Comparison of ENCODE assay signal across 28 cellular contexts in the genomic region with DNA sequence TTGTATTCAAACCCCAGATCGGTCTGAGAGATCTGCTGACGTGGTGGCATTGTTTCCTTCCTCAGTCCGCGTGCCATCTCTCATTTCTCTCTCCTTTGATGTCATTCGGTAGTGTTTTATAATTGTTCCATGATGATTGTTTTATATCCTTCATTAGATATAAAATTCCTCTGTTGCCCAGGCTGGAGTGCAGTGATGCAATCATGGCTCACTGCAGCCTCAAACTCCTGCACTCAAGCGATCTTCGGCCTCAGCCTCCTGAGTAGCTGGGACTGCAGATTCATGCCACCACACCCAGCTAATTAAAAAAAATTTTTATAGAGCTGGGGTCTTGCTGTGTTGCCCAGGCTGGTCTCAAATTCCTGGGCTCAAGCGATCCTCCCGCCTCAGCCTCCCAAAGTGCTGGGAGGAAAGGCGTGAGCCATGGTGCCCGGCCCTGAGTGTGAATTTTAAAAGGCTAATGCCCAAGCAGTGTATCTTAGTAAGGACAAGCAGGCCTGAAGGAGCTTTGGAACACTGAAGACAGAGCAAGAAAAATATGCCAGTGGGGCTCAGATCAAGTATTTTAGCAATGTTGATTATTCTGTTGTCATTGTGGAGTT. TPM values are rescaled to one million over a fixed set of nuclear protein-coding genes. Genes with fewer than 3 reads are reported as not detected.
"Had no signal": no experiment of that assay in that cellular context is flagged by ENCODE, and none has a peak within 500 bp of the region (broad histone marks: within the 10 kb centered on the region; RNA-seq: fewer than 3 reads in every experiment).

No MANE protein-coding gene starts in this region.

- DNase-seq: activated CD4-positive, alpha-beta T cell treated with anti-CD3 and anti-CD28 coated beads for 4 hours; activated CD8-positive, alpha-beta memory T cell treated with anti-CD3 and anti-CD28 coated beads, Interleukin-2, amount 50 U/mL, for 4 hours; activated CD8-positive, alpha-beta T cell treated with anti-CD3 and anti-CD28 coated beads for 36 hours; activated gamma-delta T cell treated with Interleukin-2 at 50 U/mL for 16 hours; activated naive CD4-positive, alpha-beta T cell treated with anti-CD3 and anti-CD28 coated beads, Interleukin-2, amount 10 ng/mL, durations not matched to agents 7 days and 5 days; activated naive CD8-positive, alpha-beta T cell treated with anti-CD3 and anti-CD28 coated beads for 36 hours; activated T-cell treated with anti-CD3 and anti-CD28 coated beads, Interleukin-2, amount 50 U/mL, for 72 hours; brain microvascular endothelial cell; Kasumi-1; KBM-7; NCI-H1092; NCI-H1417 treated with DMSO at 0.1 percent for 48 hours; NCI-H1694; NCI-H2029; NCI-H2107; NCI-H2171 treated with DMSO at 0.1 percent for 48 hours; NCI-H226; NCI-H526 treated with DMSO at 0.1 percent for 48 hours; NCI-H82; SJCRH30; SK-N-SH; T-helper 1 cell; WERI-Rb-1 had no signal

- H3K36me3 ChIP-seq: brain microvascular endothelial cell, cardiac muscle cell, WERI-Rb-1 had no signal

- H3K9ac ChIP-seq: SK-N-SH had no signal

- H3K9me3 Mint-ChIP-seq: activated CD8-positive, alpha-beta T cell treated with anti-CD3 and anti-CD28 coated beads for 36 hours; activated naive CD8-positive, alpha-beta T cell treated with anti-CD3 and anti-CD28 coated beads for 36 hours had no signal

- H3K27me3 Mint-ChIP-seq: activated CD8-positive, alpha-beta T cell treated with anti-CD3 and anti-CD28 coated beads for 36 hours; activated naive CD4-positive, alpha-beta T cell treated with anti-CD3 and anti-CD28 coated beads, Interleukin-2, amount 10 ng/mL, durations not matched to agents 7 days and 5 days; activated naive CD8-positive, alpha-beta T cell treated with anti-CD3 and anti-CD28 coated beads for 36 hours had no signal

- ATAC-seq: activated CD4-positive, CD25-positive, alpha-beta regulatory T cell treated with anti-CD3 and anti-CD28 coated beads, Interleukin-2, amount 50 U/mL, for 24 hours; activated CD8-positive, alpha-beta T cell treated with anti-CD3 and anti-CD28 coated beads for 36 hours; activated T-cell treated with anti-CD3 and anti-CD28 coated beads, Interleukin-2, amount 50 U/mL, for 72 hours; Right ventricle myocardium inferior had no signal

- H3K4me3 ChIP-seq: cardiac muscle cell, SJCRH30 had no signal

- H3K27ac ChIP-seq: brain microvascular endothelial cell, cardiac muscle cell, SJCRH30, WERI-Rb-1 had no signal

- H3K27me3 ChIP-seq: brain microvascular endothelial cell, cardiac muscle cell, SJCRH30 had no signal

- H3K27ac Mint-ChIP-seq: activated CD8-positive, alpha-beta T cell treated with anti-CD3 and anti-CD28 coated beads for 36 hours; activated naive CD4-positive, alpha-beta T cell treated with anti-CD3 and anti-CD28 coated beads, Interleukin-2, amount 10 ng/mL, durations not matched to agents 7 days and 5 days; activated naive CD8-positive, alpha-beta T cell treated with anti-CD3 and anti-CD28 coated beads for 36 hours; activated T-cell treated with anti-CD3 and anti-CD28 coated beads, Interleukin-2, amount 50 U/mL, for 72 hours; activated T-helper 2 cell treated with anti-CD3 and anti-CD28 coated beads, Interferon-gamma antibody, Interleukin-2, Interleukin-4, amounts not matched to agents 10 μg/mL and 5 μg/mL and 100 μg/mL, durations not matched to agents 14 hours and 24 hours and 36 hours had no signal

- H3K9me3 ChIP-seq: SK-N-SH had no signal

- H3K4me3 Mint-ChIP-seq: activated CD8-positive, alpha-beta T cell treated with anti-CD3 and anti-CD28 coated beads for 36 hours; activated naive CD4-positive, alpha-beta T cell treated with anti-CD3 and anti-CD28 coated beads, Interleukin-2, amount 10 ng/mL, durations not matched to agents 7 days and 5 days; activated naive CD8-positive, alpha-beta T cell treated with anti-CD3 and anti-CD28 coated beads for 36 hours; activated T-cell treated with anti-CD3 and anti-CD28 coated beads, Interleukin-2, amount 50 U/mL, for 72 hours had no signal

- H3K4me2 ChIP-seq: SK-N-SH had no signal

RNA-seq across cellular contexts. Expression of a gene that starts 38.9 kb away (rescaled TPM):
- total RNA-seq: activated CD8-positive, alpha-beta T cell treated with anti-CD3 and anti-CD28 coated beads for 36 hours; activated naive CD8-positive, alpha-beta T cell treated with anti-CD3 and anti-CD28 coated beads for 36 hours; activated T-helper 2 cell treated with anti-CD3 and anti-CD28 coated beads, Interferon-gamma antibody, Interleukin-2, Interleukin-4, amounts not matched to agents 10 μg/mL and 5 μg/mL and 100 μg/mL, durations not matched to agents 14 hours and 24 hours and 36 hours; Right ventricle myocardium inferior; T-helper 2 cell treated with Interferon-gamma antibody and Interleukin-4, amounts not matched to agents 100 ng/mL and 5 ng/mL, for 36 hours had no signal
